Comparison of ENCODE assay signal across 10 cellular contexts in the genomic region with DNA sequence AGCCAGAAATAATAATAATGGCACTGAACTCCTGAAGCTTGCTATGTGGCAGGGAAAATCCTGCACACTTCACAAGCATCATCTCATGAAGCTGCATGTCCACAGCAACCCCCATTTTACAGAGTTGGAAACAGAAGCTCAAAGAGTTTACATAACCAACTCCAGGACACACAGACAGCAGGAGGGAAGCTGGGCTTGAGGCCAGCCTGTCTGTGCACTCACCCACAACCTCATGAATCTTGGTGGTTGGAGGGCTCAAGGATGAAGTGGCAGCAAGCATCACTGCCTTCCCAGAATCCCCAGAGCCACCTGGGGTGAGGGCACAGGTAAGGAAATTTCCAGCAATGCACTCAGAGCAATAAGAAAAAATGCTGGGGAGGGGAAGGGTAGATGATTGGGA.
"Had no signal": no experiment of that assay in that cellular context is flagged by ENCODE, and none has a peak within 500 bp of the region (broad histone marks: within the 10 kb centered on the region; RNA-seq: fewer than 3 reads in every experiment).

No MANE protein-coding gene starts in this region.

- ATAC-seq: activated CD4-positive, alpha-beta T cell treated with anti-CD3 and anti-CD28 coated beads for 36 hours; activated CD8-positive, alpha-beta T cell treated with anti-CD3 and anti-CD28 coated beads, Interleukin-2, amount 10 ng/mL, durations not matched to agents 7 days and 5 days; T-cell had no signal

- DNase-seq: activated CD4-positive, alpha-beta T cell treated with anti-CD3 and anti-CD28 coated beads for 36 hours; activated CD8-positive, alpha-beta memory T cell treated with anti-CD3 and anti-CD28 coated beads, Interleukin-2, amount 50 U/mL, for 48 hours; activated CD8-positive, alpha-beta T cell treated with anti-CD3 and anti-CD28 coated beads, Interleukin-2, amount 10 ng/mL, durations not matched to agents 7 days and 5 days; activated naive CD4-positive, alpha-beta T cell; esophagus squamous epithelium; foreskin melanocyte; stimulated activated CD4-positive, alpha-beta T cell treated with anti-CD3 and anti-CD28 coated beads, Interleukin-4, amount 100 ng/mL, for 1 hour; stimulated activated CD8-positive, alpha-beta memory T cell treated with anti-CD3 and anti-CD28 coated beads, Interleukin-4, amount 100 ng/mL, for 48 hours; T-cell; WERI-Rb-1 had no signal

- H3K27ac ChIP-seq: esophagus squamous epithelium, WERI-Rb-1 had no signal

- H3K4me3 ChIP-seq: esophagus squamous epithelium had no signal

- H3K9me3 ChIP-seq: esophagus squamous epithelium had no signal

- H3K36me3 ChIP-seq: esophagus squamous epithelium, WERI-Rb-1 had no signal

- H3K27me3 ChIP-seq: esophagus squamous epithelium had no signal

- H3K4me1 ChIP-seq: esophagus squamous epithelium had no signal
